In the genomic region with DNA sequence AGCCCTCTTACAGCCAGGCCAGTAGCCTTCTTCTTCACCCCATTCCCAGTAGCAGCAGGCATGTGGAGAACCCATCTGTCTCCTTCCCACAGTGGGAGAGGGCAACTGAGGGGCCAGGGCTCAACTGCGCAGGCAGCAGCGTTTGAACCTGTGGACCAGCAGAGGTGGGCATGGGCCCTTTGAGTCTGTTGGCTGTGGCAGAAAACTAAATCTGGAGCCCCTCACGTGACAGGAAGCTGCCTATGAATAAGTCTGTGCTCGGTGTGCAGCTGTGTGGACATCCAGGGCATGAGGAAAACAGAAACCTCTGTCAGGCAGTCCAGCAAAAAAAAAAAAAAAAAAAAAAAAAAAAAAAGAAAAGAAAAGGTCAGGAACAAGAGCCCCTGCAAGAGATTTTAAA, we compare ENCODE assay signal across 9 cellular contexts.
DNase-seq lines count a peak whose midpoint lies in the region; ATAC-seq and TF ChIP-seq lines count a peak whose summit lies in the region.
"Had no signal": no experiment of that assay in that cellular context is flagged by ENCODE, and none has a peak within 500 bp of the region (broad histone marks: within the 10 kb centered on the region; RNA-seq: fewer than 3 reads in every experiment).

No MANE protein-coding gene starts in this region.

- no peaks in the 10 kb centered on the region for H4K20me1 ChIP-seq in PC-9 (ENCODE audit: insufficient read depth)

- peaks cover 3% of the 10 kb centered on the region for H3K9me3 Mint-ChIP-seq in WTC11

- H3K9me2 ChIP-seq in PC-9 (ENCODE audit: insufficient read depth), result no peaks in the 10 kb centered on the region

- no peak overlapping the region for H3K4me3 ChIP-seq in GM12865 (ENCODE audit: low read depth, low read length)
- H3K4me3 ChIP-seq in PC-9, result no peak overlapping the region
- H3K4me3 ChIP-seq: psoas muscle had no signal

- H3K4me1 ChIP-seq in PC-9 (replicated peaks; ENCODE audit: insufficient read depth), result peaks cover 29% of the 10 kb centered on the region

- DNase-seq in GM12865 (ENCODE audit: low read depth), result peak; percentile 86
- DNase-seq in PC-9, result no peak
- DNase-seq in WTC11 (ENCODE audit: low spot score), result no peak
- DNase-seq in activated naive CD4-positive, alpha-beta T cell treated with anti-CD3 and anti-CD28 coated beads, Interleukin-2, amount 50 U/mL, for 16 hours, result no peak
- DNase-seq in kidney glomerular epithelial cell (lab: John Stamatoyannopoulos, UW), result no peak
- DNase-seq: psoas muscle had no signal

- TF ChIP-seq CTCF in GM12865 (IDR thresholded peaks at IDR 0.05; ENCODE audit: insufficient read depth, low read depth, low read length, missing control alignments), result no peak
- TF ChIP-seq CTCF in PC-9 (conservative IDR thresholded peaks at IDR 0.05), result no peak
- TF ChIP-seq CTCF in WTC11 (IDR thresholded peaks at IDR 0.05), result no peak

- no peaks in the 10 kb centered on the region for H3K36me3 Mint-ChIP-seq in WTC11

- H3K79me2 ChIP-seq in PC-9 (ENCODE audit: low read depth), result no peaks in the 10 kb centered on the region

- intact Hi-C loops in PC-9 (cut with micrococcal nuclease; ENCODE audit: unreplicated experiment), result no loop called here

- H3K27me3 ChIP-seq in PC-9 (ENCODE audit: insufficient read depth, low read depth), result no peaks in the 10 kb centered on the region

- no TSS peak for BruUV-seq in PC-9 (replicated peaks; lab: Mats Ljungman, UMichigan)

- POLR2A ChIA-PET in PC-9 (lab: Charles Lee; ENCODE audit: unreplicated experiment) (no interaction called here), WTC11 (lab: Charles Lee) (no interaction called here)

- no peak overlapping the region for H3K27ac Mint-ChIP-seq in WTC11

- no peak overlapping the region for H3K4me2 ChIP-seq in PC-9

- H3K4me1 Mint-ChIP-seq in WTC11, result peaks cover 20% of the 10 kb centered on the region

- no peak overlapping the region for H2AFZ ChIP-seq in PC-9

- peaks cover 23% of the 10 kb centered on the region for H3F3A ChIP-seq in PC-9 (ENCODE audit: insufficient read depth, low read depth)

- no peak overlapping the region for H3K4me3 Mint-ChIP-seq in WTC11

- H3K9me3 ChIP-seq in PC-9 (ENCODE audit: insufficient read depth, low read depth), result no peaks in the 10 kb centered on the region
- H3K9me3 ChIP-seq: psoas muscle had no signal

- H3K27ac ChIP-seq in PC-9, result no peak overlapping the region
- H3K27ac ChIP-seq: psoas muscle had no signal

- H3K36me3 ChIP-seq in PC-9 (ENCODE audit: low read depth), result no peaks in the 10 kb centered on the region

- H3K27me3 Mint-ChIP-seq in WTC11 (ENCODE audit: low read depth), result no peaks in the 10 kb centered on the region

- ATAC-seq in GM21367 (IDR thresholded peaks at IDR 0.05; ENCODE audit: unreplicated experiment) (peak; percentile 81), HG03565 (IDR thresholded peaks at IDR 0.05; ENCODE audit: unreplicated experiment) (peak; percentile 66), esophagus mucosa (peak; percentile 45), WTC11 (no peak)

- CTCF ChIA-PET in PC-9 (lab: Charles Lee) (interaction anchor here (0.7 kb wide), 1 partner anchor 85 kb away, joined by 8 read pairs; no protein-coding TSS in a partner anchor), WTC11 (lab: Charles Lee) (no interaction called here)

TF ChIP-seq in WTC11, 78 proteins besides CTCF, POLR2A, EP300 and RAD21:
- TF ChIP-seq MXD4 (CRISPR knock-in tag; IDR thresholded peaks at IDR 0.05; ENCODE audit: borderline replicate concordance) (no peak), EMX1 (CRISPR knock-in tag; IDR thresholded peaks at IDR 0.05) (no peak), TEAD4 (CRISPR knock-in tag; IDR thresholded peaks at IDR 0.05) (no peak), ATF1 (CRISPR knock-in tag; IDR thresholded peaks at IDR 0.05) (no peak), MYBL2 (CRISPR knock-in tag; IDR thresholded peaks at IDR 0.05) (no peak), SMAD3 (CRISPR knock-in tag; IDR thresholded peaks at IDR 0.05; ENCODE audit: borderline replicate concordance) (no peak), ZNF263 (CRISPR knock-in tag; IDR thresholded peaks at IDR 0.05; ENCODE audit: low read depth) (no peak), HMGA2 (CRISPR knock-in tag; IDR thresholded peaks at IDR 0.05) (no peak), OVOL2 (CRISPR knock-in tag; IDR thresholded peaks at IDR 0.05; ENCODE audit: borderline replicate concordance) (no peak), GRHL2 (CRISPR knock-in tag; IDR thresholded peaks at IDR 0.05; ENCODE audit: insufficient replicate concordance, severe bottlenecking) (no peak), JAZF1 (CRISPR knock-in tag; IDR thresholded peaks at IDR 0.05) (no peak), ELF4 (CRISPR knock-in tag; IDR thresholded peaks at IDR 0.05; ENCODE audit: low read depth) (no peak), ETV6 (CRISPR knock-in tag; IDR thresholded peaks at IDR 0.05) (no peak), RORB (CRISPR knock-in tag; IDR thresholded peaks at IDR 0.05) (no peak)
- TF ChIP-seq, protein P1, sequence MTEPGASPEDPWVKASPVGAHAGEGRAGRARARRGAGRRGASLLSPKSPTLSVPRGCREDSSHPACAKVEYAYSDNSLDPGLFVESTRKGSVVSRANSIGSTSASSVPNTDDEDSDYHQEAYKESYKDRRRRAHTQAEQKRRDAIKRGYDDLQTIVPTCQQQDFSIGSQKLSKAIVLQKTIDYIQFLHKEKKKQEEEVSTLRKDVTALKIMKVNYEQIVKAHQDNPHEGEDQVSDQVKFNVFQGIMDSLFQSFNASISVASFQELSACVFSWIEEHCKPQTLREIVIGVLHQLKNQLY (CRISPR knock-in tag; IDR thresholded peaks at IDR 0.05), result no peak
- TF ChIP-seq, protein P2, sequence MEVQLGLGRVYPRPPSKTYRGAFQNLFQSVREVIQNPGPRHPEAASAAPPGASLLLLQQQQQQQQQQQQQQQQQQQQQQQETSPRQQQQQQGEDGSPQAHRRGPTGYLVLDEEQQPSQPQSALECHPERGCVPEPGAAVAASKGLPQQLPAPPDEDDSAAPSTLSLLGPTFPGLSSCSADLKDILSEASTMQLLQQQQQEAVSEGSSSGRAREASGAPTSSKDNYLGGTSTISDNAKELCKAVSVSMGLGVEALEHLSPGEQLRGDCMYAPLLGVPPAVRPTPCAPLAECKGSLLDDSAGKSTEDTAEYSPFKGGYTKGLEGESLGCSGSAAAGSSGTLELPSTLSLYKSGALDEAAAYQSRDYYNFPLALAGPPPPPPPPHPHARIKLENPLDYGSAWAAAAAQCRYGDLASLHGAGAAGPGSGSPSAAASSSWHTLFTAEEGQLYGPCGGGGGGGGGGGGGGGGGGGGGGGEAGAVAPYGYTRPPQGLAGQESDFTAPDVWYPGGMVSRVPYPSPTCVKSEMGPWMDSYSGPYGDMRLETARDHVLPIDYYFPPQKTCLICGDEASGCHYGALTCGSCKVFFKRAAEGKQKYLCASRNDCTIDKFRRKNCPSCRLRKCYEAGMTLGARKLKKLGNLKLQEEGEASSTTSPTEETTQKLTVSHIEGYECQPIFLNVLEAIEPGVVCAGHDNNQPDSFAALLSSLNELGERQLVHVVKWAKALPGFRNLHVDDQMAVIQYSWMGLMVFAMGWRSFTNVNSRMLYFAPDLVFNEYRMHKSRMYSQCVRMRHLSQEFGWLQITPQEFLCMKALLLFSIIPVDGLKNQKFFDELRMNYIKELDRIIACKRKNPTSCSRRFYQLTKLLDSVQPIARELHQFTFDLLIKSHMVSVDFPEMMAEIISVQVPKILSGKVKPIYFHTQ (CRISPR knock-in tag; IDR thresholded peaks at IDR 0.05), result no peak
- TF ChIP-seq, protein P3, sequence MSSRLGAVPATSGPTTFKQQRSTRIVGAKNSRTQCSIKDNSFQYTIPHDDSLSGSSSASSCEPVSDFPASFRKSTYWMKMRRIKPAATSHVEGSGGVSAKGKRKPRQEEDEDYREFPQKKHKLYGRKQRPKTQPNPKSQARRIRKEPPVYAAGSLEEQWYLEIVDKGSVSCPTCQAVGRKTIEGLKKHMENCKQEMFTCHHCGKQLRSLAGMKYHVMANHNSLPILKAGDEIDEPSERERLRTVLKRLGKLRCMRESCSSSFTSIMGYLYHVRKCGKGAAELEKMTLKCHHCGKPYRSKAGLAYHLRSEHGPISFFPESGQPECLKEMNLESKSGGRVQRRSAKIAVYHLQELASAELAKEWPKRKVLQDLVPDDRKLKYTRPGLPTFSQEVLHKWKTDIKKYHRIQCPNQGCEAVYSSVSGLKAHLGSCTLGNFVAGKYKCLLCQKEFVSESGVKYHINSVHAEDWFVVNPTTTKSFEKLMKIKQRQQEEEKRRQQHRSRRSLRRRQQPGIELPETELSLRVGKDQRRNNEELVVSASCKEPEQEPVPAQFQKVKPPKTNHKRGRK (CRISPR knock-in tag; IDR thresholded peaks at IDR 0.05; ENCODE audit: borderline replicate concordance), result no peak
- TF ChIP-seq, protein P4, sequence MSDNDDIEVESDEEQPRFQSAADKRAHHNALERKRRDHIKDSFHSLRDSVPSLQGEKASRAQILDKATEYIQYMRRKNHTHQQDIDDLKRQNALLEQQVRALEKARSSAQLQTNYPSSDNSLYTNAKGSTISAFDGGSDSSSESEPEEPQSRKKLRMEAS (CRISPR knock-in tag; IDR thresholded peaks at IDR 0.05), result no peak
- TF ChIP-seq, protein P5, sequence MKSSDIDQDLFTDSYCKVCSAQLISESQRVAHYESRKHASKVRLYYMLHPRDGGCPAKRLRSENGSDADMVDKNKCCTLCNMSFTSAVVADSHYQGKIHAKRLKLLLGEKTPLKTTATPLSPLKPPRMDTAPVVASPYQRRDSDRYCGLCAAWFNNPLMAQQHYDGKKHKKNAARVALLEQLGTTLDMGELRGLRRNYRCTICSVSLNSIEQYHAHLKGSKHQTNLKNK (CRISPR knock-in tag; IDR thresholded peaks at IDR 0.05), result no peak
TF ChIP-seq in WTC11: peak in this region for 0.
